6 cellular contexts compared by ENCODE assay signal in the genomic region with DNA sequence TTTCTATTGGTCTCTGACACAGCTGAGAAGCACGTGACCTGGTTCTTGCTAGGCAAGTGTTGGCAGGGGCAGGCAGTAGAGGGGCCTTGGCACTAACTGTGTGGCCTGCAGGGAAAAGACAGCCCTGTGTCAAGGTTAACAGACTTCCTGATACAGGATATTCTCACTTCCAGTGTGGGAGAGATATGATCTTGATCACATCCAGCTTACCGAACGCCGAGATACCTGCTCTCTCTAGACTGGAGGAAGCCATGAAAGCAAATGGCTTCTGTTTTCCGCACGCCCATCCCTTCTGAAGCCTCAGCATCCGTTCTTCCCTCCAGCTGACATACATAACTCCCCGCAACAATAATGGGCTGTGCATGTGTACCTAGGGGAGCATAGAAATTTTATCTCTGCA.
"Had no signal": no experiment of that assay in that cellular context is flagged by ENCODE, and none has a peak within 500 bp of the region (broad histone marks: within the 10 kb centered on the region; RNA-seq: fewer than 3 reads in every experiment).

No MANE protein-coding gene starts in this region.

- H3K36me3 Mint-ChIP-seq: IgD-negative memory B cell had no signal

- DNase-seq: H9, HCEC 1CT had no signal

- H3K9me3 Mint-ChIP-seq: GM23338, H9, IgD-negative memory B cell had no signal

- H3K27ac Mint-ChIP-seq: GM23338, H9, IgD-negative memory B cell had no signal

- H3K4me2 ChIP-seq: GM23338 had no signal

- H2AFZ ChIP-seq: GM23338 had no signal

- H3K4me3 ChIP-seq: GM23338 had no signal

- H3K4me1 Mint-ChIP-seq: GM23338, H9, IgD-negative memory B cell had no signal

- H3K4me3 Mint-ChIP-seq: GM23338, H9, IgD-negative memory B cell had no signal

- H3K27ac ChIP-seq: HL-60 had no signal

- ATAC-seq: GM23338, HepG2 had no signal
